In genomic region chr11:68692115-68692514, GRCh38 we compare ENCODE assay signal across 2 cellular contexts.
TF ChIP-seq lines count a peak whose summit lies in the region.

No MANE protein-coding gene starts in this region.

TF ChIP-seq in HepG2, 621 proteins besides CTCF, POLR2A, EP300 and RAD21:
- no peak for TF ChIP-seq SP5 (CRISPR knock-in tag; IDR thresholded peaks at IDR 0.05; ENCODE audit: borderline replicate concordance, low read depth)
- TF ChIP-seq CREB1 (IDR thresholded peaks at IDR 0.05), result peak; percentile 96
- TF ChIP-seq CREB1 (CRISPR knock-in tag; IDR thresholded peaks at IDR 0.05), result no peak
- TF ChIP-seq ATF7 (IDR thresholded peaks at IDR 0.05), result peak; percentile 99
- no peak for TF ChIP-seq ATF7 (CRISPR knock-in tag; IDR thresholded peaks at IDR 0.05)
- TF ChIP-seq ZNF784 (CRISPR knock-in tag; IDR thresholded peaks at IDR 0.05; ENCODE audit: borderline replicate concordance), result no peak
- no peak for TF ChIP-seq TOPORS (CRISPR knock-in tag; IDR thresholded peaks at IDR 0.05)
- no peak for TF ChIP-seq NR2C2 (CRISPR knock-in tag; IDR thresholded peaks at IDR 0.05; ENCODE audit: borderline replicate concordance)
- no peak for TF ChIP-seq FOXC1 (CRISPR knock-in tag; IDR thresholded peaks at IDR 0.05; ENCODE audit: borderline replicate concordance)

TF ChIP-seq in K562, 482 proteins besides CTCF, POLR2A, EP300 and RAD21:
- TF ChIP-seq, protein P1, sequence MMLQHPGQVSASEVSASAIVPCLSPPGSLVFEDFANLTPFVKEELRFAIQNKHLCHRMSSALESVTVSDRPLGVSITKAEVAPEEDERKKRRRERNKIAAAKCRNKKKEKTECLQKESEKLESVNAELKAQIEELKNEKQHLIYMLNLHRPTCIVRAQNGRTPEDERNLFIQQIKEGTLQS (IDR thresholded peaks at IDR 0.05), result peak; percentile 47; the same call in 1 of the 2 replicates
- TF ChIP-seq, protein P1 (CRISPR knock-in tag; conservative IDR thresholded peaks at IDR 0.05), result no peak
- TF ChIP-seq PURB (CRISPR knock-in tag; IDR thresholded peaks at IDR 0.05; ENCODE audit: low read depth), result no peak
